ENCODE assay signal across 19 cellular contexts in the genomic region with DNA sequence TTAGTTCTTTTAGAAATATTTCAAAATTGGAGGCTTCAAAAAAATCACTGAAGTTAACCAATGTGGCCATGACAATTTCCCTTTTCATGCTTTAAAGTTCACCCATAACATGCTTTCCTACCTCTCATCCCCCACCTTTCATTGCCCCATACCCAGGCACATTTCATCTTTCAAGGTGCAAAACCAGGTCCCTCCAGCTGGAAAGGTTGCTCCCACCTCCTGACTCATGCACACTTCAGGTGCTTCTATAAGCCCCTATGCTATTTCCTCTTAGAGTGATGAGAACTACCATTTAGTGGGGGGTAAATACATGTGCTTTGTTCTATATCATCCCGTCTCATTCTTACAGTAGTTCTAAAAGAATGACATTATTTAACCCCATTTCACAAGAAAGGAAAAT. TPM values are rescaled to one million over a fixed set of nuclear protein-coding genes. Genes with fewer than 3 reads are reported as not detected.
DNase-seq lines count a peak whose midpoint lies in the region; ATAC-seq and TF ChIP-seq lines count a peak whose summit lies in the region.
"Had no signal": no experiment of that assay in that cellular context is flagged by ENCODE, and none has a peak within 500 bp of the region (broad histone marks: within the 10 kb centered on the region; RNA-seq: fewer than 3 reads in every experiment).

No MANE protein-coding gene starts in this region.

- no peaks in the 10 kb centered on the region for H3K9me3 ChIP-seq in thymus (ENCODE audit: control insufficient read depth)
- H3K9me3 ChIP-seq: body of pancreas, gastrocnemius medialis, vagina had no signal

- POLR2A ChIA-PET in activated CD8-positive, alpha-beta T cell treated with anti-CD3 and anti-CD28 coated beads for 36 hours (lab: Charles Lee): interaction anchor here (2.5 kb wide), 1 partner anchor 13 kb away, joined by 7 read pairs; no protein-coding TSS in a partner anchor

- H3K4me3 ChIP-seq in thymus (ENCODE audit: low read length): peak overlapping the region; percentile 52
- H3K4me3 ChIP-seq: body of pancreas, gastrocnemius medialis, vagina had no signal

- H3K27me3 Mint-ChIP-seq in activated naive CD4-positive, alpha-beta T cell treated with anti-CD3 and anti-CD28 coated beads for 36 hours (ENCODE audit: low read depth): no peaks in the 10 kb centered on the region
- H3K27me3 Mint-ChIP-seq in activated CD8-positive, alpha-beta T cell treated with anti-CD3 and anti-CD28 coated beads for 36 hours: no peaks in the 10 kb centered on the region
- H3K27me3 Mint-ChIP-seq in immature natural killer cell (ENCODE audit: low read depth in 3 of 3): peaks cover 0 to 2% (median 2%) of the 10 kb centered on the region in 3 donors

- no peaks in the 10 kb centered on the region for H3K27me3 ChIP-seq in thymus (ENCODE audit: control insufficient read depth, insufficient read depth)
- H3K27me3 ChIP-seq: body of pancreas, gastrocnemius medialis, vagina had no signal

- no peaks in the 10 kb centered on the region for H3K36me3 ChIP-seq in thymus (ENCODE audit: control insufficient read depth, insufficient read depth)
- H3K36me3 ChIP-seq: gastrocnemius medialis, vagina had no signal

- CTCF ChIA-PET in activated naive CD4-positive, alpha-beta T cell treated with anti-CD3 and anti-CD28 coated beads for 36 hours (lab: Charles Lee): interaction anchor here (1.0 to 2.7 kb wide), 2 partner anchors 8 to 13 kb away, joined by 5 to 11 read pairs; no protein-coding TSS in a partner anchor
- CTCF ChIA-PET in activated CD8-positive, alpha-beta T cell treated with anti-CD3 and anti-CD28 coated beads for 36 hours (lab: Charles Lee): interaction anchor here (1.6 to 4.8 kb wide), 2 partner anchors 12 to 14 kb away, joined by 6 to 25 read pairs; no protein-coding TSS in a partner anchor

- DNase-seq in activated naive CD4-positive, alpha-beta T cell treated with anti-CD3 and anti-CD28 coated beads for 36 hours: no peak
- DNase-seq in activated naive CD4-positive, alpha-beta T cell treated with anti-CD3 and anti-CD28 coated beads, Interleukin-2, amount 50 U/mL, for 16 hours: no peak
- no peak for DNase-seq in activated CD8-positive, alpha-beta T cell treated with anti-CD3 and anti-CD28 coated beads for 36 hours
- DNase-seq in immature natural killer cell (no peak), T-helper 9 cell (no peak)
- DNase-seq in stimulated activated naive CD4-positive, alpha-beta T cell (lab: John Stamatoyannopoulos, UW): no peak
- DNase-seq: activated gamma-delta T cell treated with Interleukin-2 at 50 U/mL for 16 hours; body of pancreas; Calu3; dermis blood vessel endothelial cell; gastrocnemius medialis; NCI-H187; NCI-H345; stimulated activated CD4-positive, alpha-beta T cell treated with anti-CD3 and anti-CD28 coated beads, Interleukin-15, amount 100 ng/mL, for 24 hours had no signal

- peak overlapping the region; percentile 99 for H3K27ac Mint-ChIP-seq in activated naive CD4-positive, alpha-beta T cell treated with anti-CD3 and anti-CD28 coated beads for 36 hours
- peak overlapping the region; percentile 97 for H3K27ac Mint-ChIP-seq in activated CD8-positive, alpha-beta T cell treated with anti-CD3 and anti-CD28 coated beads for 36 hours
- peak overlapping the region; percentile 89 to 99 (median 94) for H3K27ac Mint-ChIP-seq in immature natural killer cell

- no peaks in the 10 kb centered on the region for H3K9me3 Mint-ChIP-seq in activated naive CD4-positive, alpha-beta T cell treated with anti-CD3 and anti-CD28 coated beads for 36 hours
- no peaks in the 10 kb centered on the region for H3K9me3 Mint-ChIP-seq in activated CD8-positive, alpha-beta T cell treated with anti-CD3 and anti-CD28 coated beads for 36 hours
- H3K9me3 Mint-ChIP-seq in immature natural killer cell: no peaks in the 10 kb centered on the region

- no peak for ATAC-seq in activated CD8-positive, alpha-beta T cell treated with anti-CD3 and anti-CD28 coated beads for 36 hours
- no peak for ATAC-seq in HG02970 (IDR thresholded peaks at IDR 0.05; ENCODE audit: low FRiP score, unreplicated experiment)
- ATAC-seq: body of pancreas, gastrocnemius medialis, SK-N-SH treated with all-trans-retinoic acid at 6 μM for 48 hours had no signal

- no peak for TF ChIP-seq CTCF in activated CD8-positive, alpha-beta T cell treated with anti-CD3 and anti-CD28 coated beads for 36 hours (IDR thresholded peaks at IDR 0.05)

- H3K36me3 Mint-ChIP-seq in activated naive CD4-positive, alpha-beta T cell treated with anti-CD3 and anti-CD28 coated beads for 36 hours (ENCODE audit: low read depth): peaks cover 24% of the 10 kb centered on the region
- H3K36me3 Mint-ChIP-seq in activated CD8-positive, alpha-beta T cell treated with anti-CD3 and anti-CD28 coated beads for 36 hours (ENCODE audit: low read depth): peaks cover 18% of the 10 kb centered on the region
- peaks cover 0 to 10% (median 0%) of the 10 kb centered on the region in 3 donors for H3K36me3 Mint-ChIP-seq in immature natural killer cell

- intact Hi-C loops in activated naive CD4-positive, alpha-beta T cell treated with anti-CD3 and anti-CD28 coated beads for 36 hours (cut with micrococcal nuclease): loop anchor here (2.0 to 5.0 kb wide), 4 partner anchors 13 to 1628 kb away; no protein-coding TSS in a partner anchor
- intact Hi-C loops in activated CD8-positive, alpha-beta T cell treated with anti-CD3 and anti-CD28 coated beads for 36 hours (cut with micrococcal nuclease): loop anchor here (5.0 to 10.0 kb wide), 3 partner anchors 47 to 1481 kb away; a partner anchor contains a TSS

- 17% methylated on average over 1 of the region's 1 CpG for WGBS in thymus

- H3K4me1 ChIP-seq in thymus (ENCODE audit: control insufficient read depth, insufficient read depth, low read length): peaks cover 22% of the 10 kb centered on the region
- H3K4me1 ChIP-seq: body of pancreas, gastrocnemius medialis had no signal

- H3K4me1 Mint-ChIP-seq in activated naive CD4-positive, alpha-beta T cell treated with anti-CD3 and anti-CD28 coated beads for 36 hours (ENCODE audit: low read depth): peaks cover 44% of the 10 kb centered on the region
- peaks cover 47% of the 10 kb centered on the region for H3K4me1 Mint-ChIP-seq in activated CD8-positive, alpha-beta T cell treated with anti-CD3 and anti-CD28 coated beads for 36 hours (ENCODE audit: low read depth)
- H3K4me1 Mint-ChIP-seq in immature natural killer cell: peaks cover 91 to 100% of the 10 kb centered on the region in 2 donors

- peak overlapping the region; percentile 83 for H3K27ac ChIP-seq in thymus (ENCODE audit: low read depth)
- H3K27ac ChIP-seq: body of pancreas, gastrocnemius medialis, vagina had no signal

- H3K4me3 Mint-ChIP-seq in activated naive CD4-positive, alpha-beta T cell treated with anti-CD3 and anti-CD28 coated beads for 36 hours: peak overlapping the region; percentile 83
- peak overlapping the region; percentile 92 for H3K4me3 Mint-ChIP-seq in activated CD8-positive, alpha-beta T cell treated with anti-CD3 and anti-CD28 coated beads for 36 hours
- peak overlapping the region; percentile 78 to 93 (median 86) for H3K4me3 Mint-ChIP-seq in immature natural killer cell

RNA-seq across cellular contexts. Expression of a gene that starts 15.4 kb away (rescaled TPM):
- 100 to 1,000 TPM; 129 TPM for total RNA-seq in activated naive CD4-positive, alpha-beta T cell treated with anti-CD3 and anti-CD28 coated beads for 36 hours
- total RNA-seq in activated CD8-positive, alpha-beta T cell treated with anti-CD3 and anti-CD28 coated beads for 36 hours: 10 to 100 TPM; 82.8 to 83.0 TPM
- 100 to 1,000 TPM in 1 of 3 donors, 10 to 100 TPM in 2; 50.6 to 205 (median 80.2) TPM for polyA plus RNA-seq in immature natural killer cell
- polyA plus RNA-seq in thymus: 52.9 TPM
- total RNA-seq: dermis blood vessel endothelial cell, epithelial cell of proximal tubule had no signal
